Comparison of ENCODE assay signal across 23 cellular contexts in the genomic region with DNA sequence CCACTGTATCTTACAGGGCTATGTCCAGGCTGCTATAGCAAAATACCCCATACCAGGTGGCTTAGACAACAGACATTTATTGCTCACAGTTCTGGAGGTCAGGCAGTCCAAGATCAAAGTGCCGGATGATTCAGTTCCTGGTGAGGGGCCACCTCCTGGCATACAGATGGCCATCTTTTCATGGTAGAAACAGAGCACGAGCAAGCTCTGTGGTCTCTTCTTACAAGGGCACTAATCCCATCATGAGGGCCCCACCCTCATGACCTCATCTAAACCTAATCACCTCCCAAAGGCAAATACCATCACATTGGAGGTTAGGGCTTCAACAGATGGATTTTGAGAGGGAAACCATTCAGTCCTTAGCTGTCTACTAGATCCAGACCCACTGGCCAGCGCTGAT.
"Had no signal": no experiment of that assay in that cellular context is flagged by ENCODE, and none has a peak within 500 bp of the region (broad histone marks: within the 10 kb centered on the region; RNA-seq: fewer than 3 reads in every experiment).

No MANE protein-coding gene starts in this region.

- H3K4me2 ChIP-seq: hepatocyte had no signal

- DNase-seq: left ventricle myocardium inferior; midbrain; mucosa of descending colon; naive thymus-derived CD4-positive, alpha-beta T cell; ovary; stimulated activated CD4-positive, alpha-beta T cell treated with anti-CD3 and anti-CD28 coated beads, Interleukin-12 subunit alpha, Interleukin-12 subunit beta, amount 100 ng/mL, for 4 hours; stimulated activated CD4-positive, alpha-beta T cell treated with anti-CD3 and anti-CD28 coated beads, Interleukin-15, amount 100 ng/mL, for 24 hours; stimulated activated CD4-positive, alpha-beta T cell treated with anti-CD3 and anti-CD28 coated beads, Interleukin-2, amount 100 ng/mL, for 24 hours; stimulated activated CD4-positive, alpha-beta T cell treated with anti-CD3 and anti-CD28 coated beads, Interleukin-4, amount 100 ng/mL, for 1 hour; stimulated activated naive B cell treated with anti-CD40 and anti-IgM and Interleukin-4, amounts not matched to agents 10 μg/mL and 1 μg/mL and 100 μg/mL, for 72 hours; stimulated activated naive CD8-positive, alpha-beta T cell treated with anti-CD3 and anti-CD28 coated beads, Interleukin-15, Interleukin-2, amounts not matched to agents 100 U/mL and 50 U/mL, for 24 hours; stomach; testis; thyroid gland; transverse colon; upper lobe of right lung had no signal

- H3K36me3 ChIP-seq: left ventricle myocardium inferior, ovary, right atrium auricular region, stomach, thyroid gland, transverse colon, upper lobe of right lung had no signal

- H3K27me3 ChIP-seq: hepatocyte, ovary, right atrium auricular region, testis, thyroid gland, transverse colon had no signal

- H3K4me1 Mint-ChIP-seq: memory B cell; naive thymus-derived CD4-positive, alpha-beta T cell; stimulated activated naive B cell treated with anti-CD40 and anti-IgM and Interleukin-4, amounts not matched to agents 10 μg/mL and 1 μg/mL and 100 μg/mL, for 72 hours had no signal

- H3K4me3 Mint-ChIP-seq: memory B cell; naive thymus-derived CD4-positive, alpha-beta T cell; natural killer cell treated with Interleukin-12 subunit alpha and Interleukin-12 subunit beta and Interleukin-15 and Interleukin-18, amount 100 ng/mL, for 72 hours; stimulated activated naive B cell treated with anti-CD40 and anti-IgM and Interleukin-4, amounts not matched to agents 10 μg/mL and 1 μg/mL and 100 μg/mL, for 72 hours had no signal

- H3K79me2 ChIP-seq: hepatocyte had no signal

- H3K4me1 ChIP-seq: stomach, thyroid gland, transverse colon, upper lobe of right lung had no signal

- H3K27ac Mint-ChIP-seq: memory B cell; naive thymus-derived CD4-positive, alpha-beta T cell; natural killer cell treated with Interleukin-12 subunit alpha and Interleukin-12 subunit beta and Interleukin-15 and Interleukin-18, amount 100 ng/mL, for 72 hours; progenitor cell of endocrine pancreas; stimulated activated naive B cell treated with anti-CD40 and anti-IgM and Interleukin-4, amounts not matched to agents 10 μg/mL and 1 μg/mL and 100 μg/mL, for 72 hours had no signal

- H3K27ac ChIP-seq: hepatocyte, left ventricle myocardium inferior, ovary, right atrium auricular region, skin epidermis, stomach, testis, thyroid gland, transverse colon, upper lobe of right lung had no signal

- H2AFZ ChIP-seq: hepatocyte had no signal

- H3K9me3 Mint-ChIP-seq: memory B cell; natural killer cell treated with Interleukin-12 subunit alpha and Interleukin-12 subunit beta and Interleukin-15 and Interleukin-18, amount 100 ng/mL, for 72 hours; stimulated activated naive B cell treated with anti-CD40 and anti-IgM and Interleukin-4, amounts not matched to agents 10 μg/mL and 1 μg/mL and 100 μg/mL, for 72 hours had no signal

- H3K36me3 Mint-ChIP-seq: memory B cell; naive thymus-derived CD4-positive, alpha-beta T cell; natural killer cell treated with Interleukin-12 subunit alpha and Interleukin-12 subunit beta and Interleukin-15 and Interleukin-18, amount 100 ng/mL, for 72 hours; stimulated activated naive B cell treated with anti-CD40 and anti-IgM and Interleukin-4, amounts not matched to agents 10 μg/mL and 1 μg/mL and 100 μg/mL, for 72 hours had no signal

- H3K9me3 ChIP-seq: ovary, testis, thyroid gland, transverse colon had no signal

- H3K4me3 ChIP-seq: hepatocyte, left ventricle myocardium inferior, lung, mucosa of descending colon, ovary, right atrium auricular region, skin epidermis, stomach, testis, thyroid gland, transverse colon, upper lobe of right lung had no signal
